Comparison of ENCODE assay signal across 11 cellular contexts in genomic region chr5:30505014-30505886, GRCh38.
DNase-seq lines count a peak whose midpoint lies in the region; ATAC-seq, FAIRE-seq and TF ChIP-seq lines count a peak whose summit lies in the region.
"Had no signal": no experiment of that assay in that cellular context is flagged by ENCODE, and none has a peak within 500 bp of the region (broad histone marks: within the 10 kb centered on the region; RNA-seq: fewer than 3 reads in every experiment).

No MANE protein-coding gene starts in this region.

- DNase-seq in AG04450 (ENCODE audit: low read depth, low spot score) = peak; percentile 4
- peak; percentile 63 for DNase-seq in NCI-H146 treated with DMSO at 0.1 percent for 48 hours (lab: John Stamatoyannopoulos, UW; ENCODE audit: unreplicated experiment)
- DNase-seq in bronchial epithelial cell (ENCODE audit: low read depth) = peak; percentile 93
- DNase-seq in kidney tubule cell (ENCODE audit: low spot score) = peak; percentile 93
- no peak for DNase-seq in BE2C
- no peak for DNase-seq in SKM-1 (lab: John Stamatoyannopoulos, UW; ENCODE audit: unreplicated experiment)
- no peak for DNase-seq in NCI-H345 (lab: John Stamatoyannopoulos, UW)
- DNase-seq: NCI-H2171 treated with DMSO at 0.1 percent for 48 hours, SHP77, sigmoid colon had no signal

- no peaks in the 10 kb centered on the region for H3K4me1 ChIP-seq in BE2C
- H3K4me1 ChIP-seq: sigmoid colon had no signal

- no peak overlapping the region for H3K4me3 ChIP-seq in AG04450 (ENCODE audit: low read depth, low read length)
- no peak overlapping the region for H3K4me3 ChIP-seq in bronchial epithelial cell (ENCODE audit: low read depth, low read length)
- H3K4me3 ChIP-seq in BE2C (ENCODE audit: low read depth, low read length) = no peak overlapping the region
- H3K4me3 ChIP-seq: sigmoid colon had no signal

- FAIRE-seq in bronchial epithelial cell (lab: Jason Lieb, UNC) = no peak

- no peak overlapping the region for H3K27ac ChIP-seq in AG04450 (ENCODE audit: low read depth, low read length)
- H3K27ac ChIP-seq: sigmoid colon had no signal

- ATAC-seq in GM21367 (IDR thresholded peaks at IDR 0.05; ENCODE audit: unreplicated experiment) = no peak

- H3K27me3 ChIP-seq in AG04450 (ENCODE audit: control insufficient read depth, insufficient read depth, low read length) = no peaks in the 10 kb centered on the region
- H3K27me3 ChIP-seq in bronchial epithelial cell (ENCODE audit: control insufficient read depth, insufficient read depth, low read length) = no peaks in the 10 kb centered on the region
- no peaks in the 10 kb centered on the region for H3K27me3 ChIP-seq in BE2C
- H3K27me3 ChIP-seq: sigmoid colon had no signal

- CTCF ChIA-PET in AG04450 (lab: Charles Lee) = no interaction called here

- H3K9me3 ChIP-seq in AG04450 (ENCODE audit: control insufficient read depth, insufficient read depth, low read length) (no peaks in the 10 kb centered on the region), BE2C (no peaks in the 10 kb centered on the region)
- H3K9me3 ChIP-seq: sigmoid colon had no signal

- POLR2A ChIA-PET in AG04450 (lab: Yijun Ruan, JAX) = no interaction called here

- H3K36me3 ChIP-seq in bronchial epithelial cell (ENCODE audit: control insufficient read depth, insufficient read depth, low read length) (no peaks in the 10 kb centered on the region), BE2C (no peaks in the 10 kb centered on the region)
- H3K36me3 ChIP-seq: sigmoid colon had no signal

- TF ChIP-seq CTCF in AG04450 (IDR thresholded peaks at IDR 0.05; ENCODE audit: low read depth, low read length) (no peak), bronchial epithelial cell (IDR thresholded peaks at IDR 0.05; ENCODE audit: insufficient read depth, low read length, severe bottlenecking) (no peak), BE2C (IDR thresholded peaks at IDR 0.05; ENCODE audit: low read depth, low read length) (no peak)

Comparison
In these comparisons a context has a peak if more than half of its experiments do, and no peak if none do; other contexts are left out.
1. DNase-seq: peak in AG04450 (single experiment), NCI-H146 treated with DMSO at 0.1 percent for 48 hours (single experiment), bronchial epithelial cell (single experiment) and kidney tubule cell (single experiment); none in BE2C (single experiment), SKM-1 (single experiment) and NCI-H345 (single experiment).